Comparison of ENCODE assay signal across 16 cellular contexts in the genomic region with DNA sequence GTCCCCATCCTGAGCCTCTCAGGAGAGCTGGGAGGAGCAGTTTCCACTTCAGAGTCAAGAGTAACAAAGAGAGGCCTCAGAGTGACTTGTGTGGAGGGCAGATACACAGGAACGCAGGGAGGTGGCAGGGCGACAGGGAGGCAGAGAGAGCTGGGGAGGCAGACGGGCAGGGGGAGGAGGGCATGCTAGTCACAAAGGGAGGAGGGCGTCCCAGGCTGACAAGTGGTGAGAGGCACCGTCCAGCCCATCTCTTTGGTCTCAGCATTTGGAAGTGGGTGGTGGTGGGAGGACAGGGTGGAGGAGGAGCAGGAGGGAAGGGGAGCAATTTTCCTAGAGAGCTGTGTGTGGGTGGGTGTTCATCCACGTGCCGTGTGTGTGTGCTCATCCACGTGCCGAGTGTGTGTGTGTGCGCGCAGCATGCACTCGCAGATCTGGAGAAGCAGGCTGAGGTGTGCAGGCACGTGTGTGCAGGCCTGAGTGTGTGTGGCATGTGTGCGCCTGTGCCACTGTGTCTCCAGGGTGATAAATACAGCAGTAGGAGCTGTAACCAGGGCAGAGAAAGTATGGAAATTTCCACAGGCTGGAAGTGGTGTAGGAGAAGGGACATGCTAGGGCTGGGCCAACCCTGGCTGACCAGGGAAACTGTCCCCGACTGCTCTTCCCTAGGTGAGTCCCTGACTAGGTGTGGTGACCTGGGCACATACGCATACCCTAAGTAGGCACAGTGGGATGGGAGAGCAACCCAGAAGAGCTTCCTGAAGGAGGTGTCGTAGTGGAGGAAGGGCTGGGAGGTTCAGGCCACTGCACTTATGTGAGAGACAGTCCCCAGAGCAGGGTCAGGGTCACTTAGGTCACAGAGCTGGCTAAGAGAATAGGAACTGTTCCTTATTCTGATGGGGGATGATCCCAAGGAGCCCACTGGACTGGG. TPM values are rescaled to one million over a fixed set of nuclear protein-coding genes. Genes with fewer than 3 reads are reported as not detected.
A peak's percentile ranks its signal among the peaks of the same experiment; 100 is the strongest.
DNase-seq lines count a peak whose midpoint lies in the region; ATAC-seq lines count a peak whose summit lies in the region.
"Had no signal": no experiment of that assay in that cellular context is flagged by ENCODE, and none has a peak within 500 bp of the region (broad histone marks: within the 10 kb centered on the region; RNA-seq: fewer than 3 reads in every experiment).

No MANE protein-coding gene starts in this region.

- DNase-seq in activated CD4-positive, alpha-beta T cell treated with anti-CD3 and anti-CD28 coated beads, Interleukin-2, amount 10 ng/mL, durations not matched to agents 7 days and 5 days: no peak
- no peak for DNase-seq in activated CD4-positive, alpha-beta T cell treated with anti-CD3 and anti-CD28 coated beads, Interleukin-2, amount 10 ng/mL, durations not matched to agents 24 days and 14 days
- DNase-seq in left colon (no peak), superior temporal gyrus (ENCODE audit: extremely low spot score) (peak; percentile 60), mucosa of gallbladder (ENCODE audit: low spot score) (no peak), 8988T (no peak)
- no peak for DNase-seq in NK-92 treated with Interleukin-12 subunit alpha and Interleukin-12 subunit beta, amount 100 ng/mL, for 24 hours (lab: John Stamatoyannopoulos, UW)
- DNase-seq: activated CD4-positive, alpha-beta T cell treated with anti-CD3 and anti-CD28 coated beads, Interleukin-2, amount 50 U/mL, for 4 hours; colonic mucosa; DMS 273 treated with DMSO at 0.1 percent for 48 hours; NCI-H2107; T-helper 2 cell; transverse colon had no signal

- POLR2A ChIA-PET in activated CD4-positive, alpha-beta T cell treated with anti-CD3 and anti-CD28 coated beads, Interleukin-2, amount 10 ng/mL, durations not matched to agents 7 days and 5 days (lab: Charles Lee): no interaction called here

- H3K4me3 Mint-ChIP-seq in activated CD4-positive, alpha-beta T cell treated with anti-CD3 and anti-CD28 coated beads, Interleukin-2, amount 10 ng/mL, durations not matched to agents 7 days and 5 days: no peak overlapping the region
- H3K4me3 Mint-ChIP-seq in activated CD4-positive, alpha-beta T cell treated with anti-CD3 and anti-CD28 coated beads, Interleukin-2, amount 10 ng/mL, durations not matched to agents 24 days and 14 days: no peak overlapping the region
- H3K4me3 Mint-ChIP-seq in activated T-helper 17 cell treated with anti-CD3 and anti-CD28 coated beads, Interleukin-2, amount 50 U/mL, for 72 hours: no peak overlapping the region

- ATAC-seq in activated T-helper 17 cell treated with anti-CD3 and anti-CD28 coated beads, Interleukin-2, amount 50 U/mL, for 72 hours (replicated peaks): no peak
- ATAC-seq in left colon: peak; percentile 10
- ATAC-seq: A549 had no signal

- intact Hi-C loops in activated CD4-positive, alpha-beta T cell treated with anti-CD3 and anti-CD28 coated beads, Interleukin-2, amount 10 ng/mL, durations not matched to agents 24 days and 14 days (cut with micrococcal nuclease): loop anchor here (2.0 to 5.0 kb wide), 2 partner anchors 13 to 209 kb away; no protein-coding TSS in a partner anchor
- intact Hi-C loops in left colon (cut with DNase I, micrococcal nuclease): loop anchor here in 1 of 2 donors (10.0 kb wide), 1 partner anchor 207 kb away; no protein-coding TSS in a partner anchor

- H3K4me1 Mint-ChIP-seq in activated CD4-positive, alpha-beta T cell treated with anti-CD3 and anti-CD28 coated beads, Interleukin-2, amount 10 ng/mL, durations not matched to agents 7 days and 5 days: peaks cover 21% of the 10 kb centered on the region
- peaks cover 29% of the 10 kb centered on the region for H3K4me1 Mint-ChIP-seq in activated CD4-positive, alpha-beta T cell treated with anti-CD3 and anti-CD28 coated beads, Interleukin-2, amount 10 ng/mL, durations not matched to agents 24 days and 14 days
- H3K4me1 Mint-ChIP-seq in activated T-helper 17 cell treated with anti-CD3 and anti-CD28 coated beads, Interleukin-2, amount 50 U/mL, for 72 hours: peaks cover 6% of the 10 kb centered on the region

- H3K9me3 Mint-ChIP-seq in activated CD4-positive, alpha-beta T cell treated with anti-CD3 and anti-CD28 coated beads, Interleukin-2, amount 10 ng/mL, durations not matched to agents 7 days and 5 days: no peaks in the 10 kb centered on the region
- no peaks in the 10 kb centered on the region for H3K9me3 Mint-ChIP-seq in activated CD4-positive, alpha-beta T cell treated with anti-CD3 and anti-CD28 coated beads, Interleukin-2, amount 10 ng/mL, durations not matched to agents 24 days and 14 days
- H3K9me3 Mint-ChIP-seq in activated T-helper 17 cell treated with anti-CD3 and anti-CD28 coated beads, Interleukin-2, amount 50 U/mL, for 72 hours: no peaks in the 10 kb centered on the region

- H3K27me3 Mint-ChIP-seq in activated CD4-positive, alpha-beta T cell treated with anti-CD3 and anti-CD28 coated beads, Interleukin-2, amount 10 ng/mL, durations not matched to agents 7 days and 5 days: peaks cover 27% of the 10 kb centered on the region
- peaks cover 23% of the 10 kb centered on the region for H3K27me3 Mint-ChIP-seq in activated CD4-positive, alpha-beta T cell treated with anti-CD3 and anti-CD28 coated beads, Interleukin-2, amount 10 ng/mL, durations not matched to agents 24 days and 14 days
- peaks cover 14% of the 10 kb centered on the region for H3K27me3 Mint-ChIP-seq in activated T-helper 17 cell treated with anti-CD3 and anti-CD28 coated beads, Interleukin-2, amount 50 U/mL, for 72 hours

- CTCF ChIA-PET in activated CD4-positive, alpha-beta T cell treated with anti-CD3 and anti-CD28 coated beads, Interleukin-2, amount 10 ng/mL, durations not matched to agents 7 days and 5 days (lab: Charles Lee): interaction anchor here (1.2 to 4.2 kb wide), 6 partner anchors 13 to 251 kb away, joined by 4 to 32 read pairs (median 4); no protein-coding TSS in a partner anchor

- H3K27ac Mint-ChIP-seq in activated CD4-positive, alpha-beta T cell treated with anti-CD3 and anti-CD28 coated beads, Interleukin-2, amount 10 ng/mL, durations not matched to agents 7 days and 5 days: peak overlapping the region; percentile 55
- no peak overlapping the region for H3K27ac Mint-ChIP-seq in activated CD4-positive, alpha-beta T cell treated with anti-CD3 and anti-CD28 coated beads, Interleukin-2, amount 10 ng/mL, durations not matched to agents 24 days and 14 days
- peak overlapping the region; percentile 37 for H3K27ac Mint-ChIP-seq in activated T-helper 17 cell treated with anti-CD3 and anti-CD28 coated beads, Interleukin-2, amount 50 U/mL, for 72 hours

- H3K36me3 Mint-ChIP-seq in activated CD4-positive, alpha-beta T cell treated with anti-CD3 and anti-CD28 coated beads, Interleukin-2, amount 10 ng/mL, durations not matched to agents 7 days and 5 days (ENCODE audit: low read depth): peaks cover 5% of the 10 kb centered on the region
- peaks cover 8% of the 10 kb centered on the region for H3K36me3 Mint-ChIP-seq in activated CD4-positive, alpha-beta T cell treated with anti-CD3 and anti-CD28 coated beads, Interleukin-2, amount 10 ng/mL, durations not matched to agents 24 days and 14 days (ENCODE audit: low read depth)
- H3K36me3 Mint-ChIP-seq in activated T-helper 17 cell treated with anti-CD3 and anti-CD28 coated beads, Interleukin-2, amount 50 U/mL, for 72 hours (ENCODE audit: low read depth): peaks cover 27% of the 10 kb centered on the region

RNA-seq across cellular contexts. Expression of a gene that starts 7.3 kb away (rescaled TPM):
- under 1 TPM; 0.40 to 0.48 TPM for total RNA-seq in activated CD4-positive, alpha-beta T cell treated with anti-CD3 and anti-CD28 coated beads, Interleukin-2, amount 10 ng/mL, durations not matched to agents 7 days and 5 days
- 0.33 and 0.43 TPM in 2 replicates for total RNA-seq in activated CD4-positive, alpha-beta T cell treated with anti-CD3 and anti-CD28 coated beads, Interleukin-2, amount 10 ng/mL, durations not matched to agents 24 days and 14 days
- total RNA-seq in activated T-helper 17 cell treated with anti-CD3 and anti-CD28 coated beads, Interleukin-2, amount 50 U/mL, for 72 hours: 1 to 10 TPM; 1.7 to 3.6 TPM
- total RNA-seq in left colon (10 to 100 TPM in 1 of 2 donors, 1 to 10 TPM in 1; 6.6 to 10.4 TPM), mucosa of gallbladder (23.7 TPM)
- total RNA-seq: smooth muscle cell had no signal
